1 cellular context compared by ENCODE assay signal in the genomic region with DNA sequence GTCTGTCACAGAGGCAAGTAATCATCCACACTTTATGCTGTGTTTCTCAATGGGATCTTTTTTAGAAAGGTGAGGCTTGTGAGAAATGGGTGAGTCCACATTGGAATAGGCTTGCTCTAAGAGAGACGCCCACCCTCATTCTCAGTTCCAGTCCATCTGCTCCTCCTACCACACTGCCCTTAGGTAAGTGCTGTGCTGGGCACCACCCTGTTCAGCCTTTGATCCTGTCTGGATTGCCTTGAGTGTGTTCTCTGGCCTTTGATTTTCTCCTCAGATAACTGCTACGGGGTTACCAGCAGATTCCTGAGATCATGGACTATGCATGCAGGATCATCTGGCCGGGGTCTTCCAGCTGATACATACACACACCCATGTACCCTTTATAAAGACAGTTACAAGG.
TF ChIP-seq lines count a peak whose summit lies in the region.

No MANE protein-coding gene starts in this region.

TF ChIP-seq in HepG2, 621 proteins besides CTCF, POLR2A, EP300 and RAD21 (continued from another document):
- TF ChIP-seq KDM2A (CRISPR knock-in tag; IDR thresholded peaks at IDR 0.05; ENCODE audit: borderline replicate concordance, low read depth), result no peak
- TF ChIP-seq, protein P1, sequence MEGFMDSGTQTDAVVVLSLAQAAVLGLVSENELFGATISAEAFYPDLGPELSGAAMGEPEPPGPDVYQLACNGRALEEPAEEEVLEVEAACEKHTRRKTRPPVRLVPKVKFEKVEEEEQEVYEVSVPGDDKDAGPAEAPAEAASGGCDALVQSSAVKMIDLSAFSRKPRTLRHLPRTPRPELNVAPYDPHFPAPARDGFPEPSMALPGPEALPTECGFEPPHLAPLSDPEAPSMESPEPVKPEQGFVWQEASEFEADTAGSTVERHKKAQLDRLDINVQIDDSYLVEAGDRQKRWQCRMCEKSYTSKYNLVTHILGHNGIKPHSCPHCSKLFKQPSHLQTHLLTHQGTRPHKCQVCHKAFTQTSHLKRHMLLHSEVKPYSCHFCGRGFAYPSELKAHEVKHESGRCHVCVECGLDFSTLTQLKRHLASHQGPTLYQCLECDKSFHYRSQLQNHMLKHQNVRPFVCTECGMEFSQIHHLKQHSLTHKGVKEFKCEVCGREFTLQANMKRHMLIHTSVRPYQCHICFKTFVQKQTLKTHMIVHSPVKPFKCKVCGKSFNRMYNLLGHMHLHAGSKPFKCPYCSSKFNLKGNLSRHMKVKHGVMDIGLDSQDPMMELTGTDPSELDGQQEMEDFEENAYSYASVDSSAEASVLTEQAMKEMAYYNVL (CRISPR knock-in tag; IDR thresholded peaks at IDR 0.05; ENCODE audit: borderline replicate concordance), result no peak
- no peak for TF ChIP-seq ETV6 (CRISPR knock-in tag; conservative IDR thresholded peaks at IDR 0.05)
- TF ChIP-seq, protein P2, sequence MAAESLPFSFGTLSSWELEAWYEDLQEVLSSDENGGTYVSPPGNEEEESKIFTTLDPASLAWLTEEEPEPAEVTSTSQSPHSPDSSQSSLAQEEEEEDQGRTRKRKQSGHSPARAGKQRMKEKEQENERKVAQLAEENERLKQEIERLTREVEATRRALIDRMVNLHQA (CRISPR knock-in tag; IDR thresholded peaks at IDR 0.05), result no peak
- TF ChIP-seq, protein P3, sequence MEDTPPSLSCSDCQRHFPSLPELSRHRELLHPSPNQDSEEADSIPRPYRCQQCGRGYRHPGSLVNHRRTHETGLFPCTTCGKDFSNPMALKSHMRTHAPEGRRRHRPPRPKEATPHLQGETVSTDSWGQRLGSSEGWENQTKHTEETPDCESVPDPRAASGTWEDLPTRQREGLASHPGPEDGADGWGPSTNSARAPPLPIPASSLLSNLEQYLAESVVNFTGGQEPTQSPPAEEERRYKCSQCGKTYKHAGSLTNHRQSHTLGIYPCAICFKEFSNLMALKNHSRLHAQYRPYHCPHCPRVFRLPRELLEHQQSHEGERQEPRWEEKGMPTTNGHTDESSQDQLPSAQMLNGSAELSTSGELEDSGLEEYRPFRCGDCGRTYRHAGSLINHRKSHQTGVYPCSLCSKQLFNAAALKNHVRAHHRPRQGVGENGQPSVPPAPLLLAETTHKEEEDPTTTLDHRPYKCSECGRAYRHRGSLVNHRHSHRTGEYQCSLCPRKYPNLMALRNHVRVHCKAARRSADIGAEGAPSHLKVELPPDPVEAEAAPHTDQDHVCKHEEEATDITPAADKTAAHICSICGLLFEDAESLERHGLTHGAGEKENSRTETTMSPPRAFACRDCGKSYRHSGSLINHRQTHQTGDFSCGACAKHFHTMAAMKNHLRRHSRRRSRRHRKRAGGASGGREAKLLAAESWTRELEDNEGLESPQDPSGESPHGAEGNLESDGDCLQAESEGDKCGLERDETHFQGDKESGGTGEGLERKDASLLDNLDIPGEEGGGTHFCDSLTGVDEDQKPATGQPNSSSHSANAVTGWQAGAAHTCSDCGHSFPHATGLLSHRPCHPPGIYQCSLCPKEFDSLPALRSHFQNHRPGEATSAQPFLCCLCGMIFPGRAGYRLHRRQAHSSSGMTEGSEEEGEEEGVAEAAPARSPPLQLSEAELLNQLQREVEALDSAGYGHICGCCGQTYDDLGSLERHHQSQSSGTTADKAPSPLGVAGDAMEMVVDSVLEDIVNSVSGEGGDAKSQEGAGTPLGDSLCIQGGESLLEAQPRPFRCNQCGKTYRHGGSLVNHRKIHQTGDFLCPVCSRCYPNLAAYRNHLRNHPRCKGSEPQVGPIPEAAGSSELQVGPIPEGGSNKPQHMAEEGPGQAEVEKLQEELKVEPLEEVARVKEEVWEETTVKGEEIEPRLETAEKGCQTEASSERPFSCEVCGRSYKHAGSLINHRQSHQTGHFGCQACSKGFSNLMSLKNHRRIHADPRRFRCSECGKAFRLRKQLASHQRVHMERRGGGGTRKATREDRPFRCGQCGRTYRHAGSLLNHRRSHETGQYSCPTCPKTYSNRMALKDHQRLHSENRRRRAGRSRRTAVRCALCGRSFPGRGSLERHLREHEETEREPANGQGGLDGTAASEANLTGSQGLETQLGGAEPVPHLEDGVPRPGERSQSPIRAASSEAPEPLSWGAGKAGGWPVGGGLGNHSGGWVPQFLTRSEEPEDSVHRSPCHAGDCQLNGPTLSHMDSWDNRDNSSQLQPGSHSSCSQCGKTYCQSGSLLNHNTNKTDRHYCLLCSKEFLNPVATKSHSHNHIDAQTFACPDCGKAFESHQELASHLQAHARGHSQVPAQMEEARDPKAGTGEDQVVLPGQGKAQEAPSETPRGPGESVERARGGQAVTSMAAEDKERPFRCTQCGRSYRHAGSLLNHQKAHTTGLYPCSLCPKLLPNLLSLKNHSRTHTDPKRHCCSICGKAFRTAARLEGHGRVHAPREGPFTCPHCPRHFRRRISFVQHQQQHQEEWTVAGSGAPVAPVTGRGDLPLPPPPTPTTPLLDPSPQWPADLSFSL (CRISPR knock-in tag; IDR thresholded peaks at IDR 0.05), result no peak
- TF ChIP-seq, protein P4, sequence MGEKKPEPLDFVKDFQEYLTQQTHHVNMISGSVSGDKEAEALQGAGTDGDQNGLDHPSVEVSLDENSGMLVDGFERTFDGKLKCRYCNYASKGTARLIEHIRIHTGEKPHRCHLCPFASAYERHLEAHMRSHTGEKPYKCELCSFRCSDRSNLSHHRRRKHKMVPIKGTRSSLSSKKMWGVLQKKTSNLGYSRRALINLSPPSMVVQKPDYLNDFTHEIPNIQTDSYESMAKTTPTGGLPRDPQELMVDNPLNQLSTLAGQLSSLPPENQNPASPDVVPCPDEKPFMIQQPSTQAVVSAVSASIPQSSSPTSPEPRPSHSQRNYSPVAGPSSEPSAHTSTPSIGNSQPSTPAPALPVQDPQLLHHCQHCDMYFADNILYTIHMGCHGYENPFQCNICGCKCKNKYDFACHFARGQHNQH (CRISPR knock-in tag; IDR thresholded peaks at IDR 0.05), result no peak
- TF ChIP-seq ZNF354B (CRISPR knock-in tag; IDR thresholded peaks at IDR 0.05), result no peak
- TF ChIP-seq ZFP82 (CRISPR knock-in tag; IDR thresholded peaks at IDR 0.05; ENCODE audit: borderline replicate concordance), result no peak
- no peak for TF ChIP-seq XRCC5 (optimal IDR thresholded peaks at IDR 0.05; ENCODE audit: low read length)
TF ChIP-seq in HepG2: peak in this region for 0.
